In the genomic region with DNA sequence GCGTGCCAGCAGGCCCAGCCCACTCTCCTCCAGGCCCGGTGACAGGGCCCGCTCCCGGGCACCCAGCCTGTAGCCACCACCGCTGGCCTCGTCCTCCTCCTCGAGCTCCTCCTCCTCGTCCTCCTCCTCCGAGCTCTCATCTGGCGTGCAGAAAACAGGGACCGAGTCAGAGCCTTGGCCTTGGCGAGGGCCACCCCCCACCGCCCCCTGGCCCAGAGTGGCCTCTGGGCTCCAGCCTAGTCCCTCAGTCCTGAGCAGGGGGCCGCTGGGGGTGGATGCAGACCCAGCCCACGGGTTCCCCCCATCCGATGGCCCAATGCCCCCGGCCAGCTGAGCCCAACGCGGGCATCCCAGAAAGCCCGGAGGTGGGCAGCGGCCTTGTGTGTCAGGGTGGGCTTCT, we compare ENCODE assay signal across 22 cellular contexts.
DNase-seq lines count a peak whose midpoint lies in the region; ATAC-seq and TF ChIP-seq lines count a peak whose summit lies in the region.
"Had no signal": no experiment of that assay in that cellular context is flagged by ENCODE, and none has a peak within 500 bp of the region (broad histone marks: within the 10 kb centered on the region; RNA-seq: fewer than 3 reads in every experiment).

No MANE protein-coding gene starts in this region.

- H3K9me3 ChIP-seq in osteoblast (ENCODE audit: low read depth, low read length) = no peaks in the 10 kb centered on the region

- peaks cover 65% of the 10 kb centered on the region for H3K79me2 ChIP-seq in osteoblast (ENCODE audit: insufficient read depth, low read length)

- H3K4me1 Mint-ChIP-seq in stimulated activated naive CD8-positive, alpha-beta T cell treated with anti-CD3 and anti-CD28 coated beads, Interleukin-15, amount 100 ng/mL, for 72 hours = no peaks in the 10 kb centered on the region
- H3K4me1 Mint-ChIP-seq: B cell had no signal

- H3K27ac Mint-ChIP-seq in stimulated activated naive CD8-positive, alpha-beta T cell treated with anti-CD3 and anti-CD28 coated beads, Interleukin-15, amount 100 ng/mL, for 72 hours = no peak overlapping the region
- H3K27ac Mint-ChIP-seq: B cell; CD8-positive, alpha-beta T cell; H9 had no signal

- no peak for TF ChIP-seq CTCF in osteoblast (IDR thresholded peaks at IDR 0.05; ENCODE audit: extremely low read depth, low read depth, low read length)

- no peak overlapping the region for H3K4me2 ChIP-seq in osteoblast (ENCODE audit: insufficient read depth, low read length)
- H3K4me2 ChIP-seq: BLaER1 treated with 17β-estradiol and CSF1 and Interleukin-3, amounts not matched to agents 10 nM and 100 nM had no signal

- H4K20me1 ChIP-seq in osteoblast (ENCODE audit: insufficient read depth, low read length) = peaks cover 28% of the 10 kb centered on the region

- H3K4me3 ChIP-seq in osteoblast (ENCODE audit: insufficient read depth, low read length) = no peak overlapping the region
- H3K4me3 ChIP-seq: BLaER1 treated with 17β-estradiol and CSF1 and Interleukin-3, amounts not matched to agents 10 nM and 100 nM; GM12878 had no signal

- H3K4me3 Mint-ChIP-seq in stimulated activated naive CD8-positive, alpha-beta T cell treated with anti-CD3 and anti-CD28 coated beads, Interleukin-15, amount 100 ng/mL, for 72 hours = no peak overlapping the region
- H3K4me3 Mint-ChIP-seq: B cell; CD8-positive, alpha-beta T cell; H9 had no signal

- H3K27ac ChIP-seq in osteoblast (ENCODE audit: low read depth, low read length) = no peak overlapping the region
- H3K27ac ChIP-seq: BLaER1 treated with 17β-estradiol and CSF1 and Interleukin-3, amounts not matched to agents 10 nM and 100 nM; HL-60 had no signal

- no peaks in the 10 kb centered on the region for H3K27me3 Mint-ChIP-seq in stimulated activated naive CD8-positive, alpha-beta T cell treated with anti-CD3 and anti-CD28 coated beads, Interleukin-15, amount 100 ng/mL, for 72 hours
- H3K27me3 Mint-ChIP-seq: B cell had no signal

- no peaks in the 10 kb centered on the region for H3K4me1 ChIP-seq in osteoblast (ENCODE audit: insufficient read depth, low read length)
- H3K4me1 ChIP-seq: BLaER1 treated with 17β-estradiol and CSF1 and Interleukin-3, amounts not matched to agents 10 nM and 100 nM had no signal

- DNase-seq in stimulated activated naive CD8-positive, alpha-beta T cell treated with anti-CD3 and anti-CD28 coated beads, Interleukin-15, amount 100 ng/mL, for 72 hours = no peak
- no peak for DNase-seq in stimulated activated naive CD8-positive, alpha-beta T cell treated with anti-CD3 and anti-CD28 coated beads, Interleukin-15, Interleukin-2, amounts not matched to agents 100 U/mL and 50 U/mL, for 24 hours
- DNase-seq in osteoblast (ENCODE audit: insufficient read length, low spot score, missing footprints) (peak; percentile 57), AG08395 (ENCODE audit: low spot score) (no peak)
- DNase-seq: 8988T; Calu3; CD8-positive, alpha-beta T cell; DMS 273 treated with DMSO at 0.1 percent for 48 hours; DMS53; DND-41; EL; GOT3; H9; IMR-90; KBM-7 had no signal

- no peak overlapping the region for H2AFZ ChIP-seq in osteoblast (ENCODE audit: low read length)

- peaks cover 12 to 20% of the 10 kb centered on the region in 2 donors for H3K9me3 Mint-ChIP-seq in stimulated activated naive CD8-positive, alpha-beta T cell treated with anti-CD3 and anti-CD28 coated beads, Interleukin-15, amount 100 ng/mL, for 72 hours

- ATAC-seq in stimulated activated naive CD8-positive, alpha-beta T cell treated with anti-CD3 and anti-CD28 coated beads, Interleukin-15, amount 100 ng/mL, for 72 hours = peak; percentile 26
- ATAC-seq in stimulated activated naive CD8-positive, alpha-beta T cell treated with anti-CD3 and anti-CD28 coated beads, Interleukin-15, Interleukin-2, amounts not matched to agents 100 U/mL and 50 U/mL, for 24 hours = no peak
- ATAC-seq in esophagus mucosa (peak; percentile 15), GM21619 (IDR thresholded peaks at IDR 0.05; ENCODE audit: unreplicated experiment) (no peak), HG03025 (IDR thresholded peaks at IDR 0.05; ENCODE audit: low FRiP score, unreplicated experiment) (no peak)
- ATAC-seq: CD8-positive, alpha-beta T cell; GM12878 had no signal

- H3K27me3 ChIP-seq in osteoblast (ENCODE audit: insufficient read depth, low read length) = no peaks in the 10 kb centered on the region
- H3K27me3 ChIP-seq: BLaER1 treated with 17β-estradiol and CSF1 and Interleukin-3, amounts not matched to agents 10 nM and 100 nM had no signal

- peaks cover 51% of the 10 kb centered on the region for H3K36me3 ChIP-seq in osteoblast (ENCODE audit: insufficient read depth, low read length)

Comparison
In these comparisons a context has a peak if more than half of its experiments do, and no peak if none do; other contexts are left out.
1. ATAC-seq: peak in stimulated activated naive CD8-positive, alpha-beta T cell treated with anti-CD3 and anti-CD28 coated beads, Interleukin-15, amount 100 ng/mL, for 72 hours (single experiment) and esophagus mucosa (single experiment); none in stimulated activated naive CD8-positive, alpha-beta T cell treated with anti-CD3 and anti-CD28 coated beads, Interleukin-15, Interleukin-2, amounts not matched to agents 100 U/mL and 50 U/mL, for 24 hours (single experiment), GM21619 (single experiment) and HG03025 (single experiment).